ENCODE assay signal across 17 cellular contexts in genomic region chr5:592158-592557, GRCh38. TPM values are rescaled to one million over a fixed set of nuclear protein-coding genes. Genes with fewer than 3 reads are reported as not detected.
A peak's percentile ranks its signal among the peaks of the same experiment; 100 is the strongest.
DNase-seq lines count a peak whose midpoint lies in the region; FAIRE-seq and TF ChIP-seq lines count a peak whose summit lies in the region.
"Had no signal": no experiment of that assay in that cellular context is flagged by ENCODE, and none has a peak within 500 bp of the region (broad histone marks: within the 10 kb centered on the region; RNA-seq: fewer than 3 reads in every experiment).

No MANE protein-coding gene starts in this region.

- H3K4me3 Mint-ChIP-seq in chondrocyte (ENCODE audit: unreplicated experiment): no peak overlapping the region
- H3K4me3 Mint-ChIP-seq: stimulated activated effector memory CD8-positive, alpha-beta T cell treated with anti-CD3 and anti-CD28 coated beads, Interleukin-12 subunit alpha, Interleukin-12 subunit beta, amount 100 ng/mL, for 72 hours had no signal

- peaks cover 30% of the 10 kb centered on the region for H3K27me3 Mint-ChIP-seq in chondrocyte (ENCODE audit: low read depth)

- peaks cover 23% of the 10 kb centered on the region for H3K4me1 Mint-ChIP-seq in chondrocyte (ENCODE audit: low read depth)
- H3K4me1 Mint-ChIP-seq: stimulated activated effector memory CD8-positive, alpha-beta T cell treated with anti-CD3 and anti-CD28 coated beads, Interleukin-12 subunit alpha, Interleukin-12 subunit beta, amount 100 ng/mL, for 72 hours had no signal

- H3K9me3 Mint-ChIP-seq in chondrocyte (ENCODE audit: low read depth): peaks cover 12% of the 10 kb centered on the region
- H3K9me3 Mint-ChIP-seq: stimulated activated effector memory CD8-positive, alpha-beta T cell treated with anti-CD3 and anti-CD28 coated beads, Interleukin-12 subunit alpha, Interleukin-12 subunit beta, amount 100 ng/mL, for 72 hours had no signal

- FAIRE-seq in HTR-8/SVneo (lab: Jason Lieb, UNC): peak; percentile 46

- no peaks in the 10 kb centered on the region for H3K36me3 Mint-ChIP-seq in chondrocyte (ENCODE audit: low read depth)
- H3K36me3 Mint-ChIP-seq: stimulated activated effector memory CD8-positive, alpha-beta T cell treated with anti-CD3 and anti-CD28 coated beads, Interleukin-12 subunit alpha, Interleukin-12 subunit beta, amount 100 ng/mL, for 72 hours had no signal

- H3K27ac Mint-ChIP-seq in chondrocyte (ENCODE audit: unreplicated experiment): no peak overlapping the region
- H3K27ac Mint-ChIP-seq: stimulated activated effector memory CD8-positive, alpha-beta T cell treated with anti-CD3 and anti-CD28 coated beads, Interleukin-12 subunit alpha, Interleukin-12 subunit beta, amount 100 ng/mL, for 72 hours had no signal

- TF ChIP-seq CTCF in chondrocyte (IDR thresholded peaks at IDR 0.05): no peak
- TF ChIP-seq CTCF in retinal pigment epithelial cell (conservative IDR thresholded peaks at IDR 0.05; ENCODE audit: low read depth, low read length): no peak

- peak; percentile 79 for DNase-seq in DMS153 (lab: John Stamatoyannopoulos, UW)
- no peak for DNase-seq in HTR-8/SVneo (ENCODE audit: insufficient read length, low spot score)
- peak; percentile 52 for DNase-seq in chondrocyte (ENCODE audit: low spot score)
- DNase-seq in retinal pigment epithelial cell (ENCODE audit: low read depth): peak; percentile 1
- no peak for DNase-seq in caudate nucleus (lab: John Stamatoyannopoulos, UW)
- no peak for DNase-seq in stimulated activated CD4-positive, alpha-beta T cell treated with anti-CD3 and anti-CD28 coated beads, Interleukin-4, amount 100 ng/mL, for 1 hour
- no peak for DNase-seq in central memory CD4-positive, alpha-beta T cell
- DNase-seq: activated CD4-positive, alpha-beta T cell treated with anti-CD3 and anti-CD28 coated beads for 4 hours; activated effector memory CD4-positive, alpha-beta T cell treated with Interleukin-2 at 50 U/mL for 16 hours; EL; midbrain; NCI-H1694; NCI-H226; stimulated activated CD4-positive, alpha-beta T cell treated with anti-CD3 and anti-CD28 coated beads, Interleukin-15, amount 100 ng/mL, for 24 hours; T1000 had no signal

- no peak overlapping the region for H3K27ac ChIP-seq in caudate nucleus (ENCODE audit: low read depth, low read length)
- H3K27ac ChIP-seq: adrenal gland had no signal

- H3K4me3 ChIP-seq in retinal pigment epithelial cell (ENCODE audit: low read length): no peak overlapping the region
- H3K4me3 ChIP-seq: adrenal gland had no signal

RNA-seq across cellular contexts. Expression of gene CEP72, which starts 20.0 kb away (rescaled TPM):
- total RNA-seq in chondrocyte: 2.7 to 4.5 TPM (median 3.3 TPM) in 3 replicates

Comparison
In these comparisons a context has a peak if more than half of its experiments do, and no peak if none do; other contexts are left out.
1. DNase-seq: peak in DMS153 (single experiment), chondrocyte (single experiment) and retinal pigment epithelial cell (single experiment); none in HTR-8/SVneo (single experiment), caudate nucleus (0 of 61), stimulated activated CD4-positive, alpha-beta T cell treated with anti-CD3 and anti-CD28 coated beads, Interleukin-4, amount 100 ng/mL, for 1 hour (single experiment) and central memory CD4-positive, alpha-beta T cell (single experiment).